Comparison of ENCODE assay signal across 9 cellular contexts in the genomic region with DNA sequence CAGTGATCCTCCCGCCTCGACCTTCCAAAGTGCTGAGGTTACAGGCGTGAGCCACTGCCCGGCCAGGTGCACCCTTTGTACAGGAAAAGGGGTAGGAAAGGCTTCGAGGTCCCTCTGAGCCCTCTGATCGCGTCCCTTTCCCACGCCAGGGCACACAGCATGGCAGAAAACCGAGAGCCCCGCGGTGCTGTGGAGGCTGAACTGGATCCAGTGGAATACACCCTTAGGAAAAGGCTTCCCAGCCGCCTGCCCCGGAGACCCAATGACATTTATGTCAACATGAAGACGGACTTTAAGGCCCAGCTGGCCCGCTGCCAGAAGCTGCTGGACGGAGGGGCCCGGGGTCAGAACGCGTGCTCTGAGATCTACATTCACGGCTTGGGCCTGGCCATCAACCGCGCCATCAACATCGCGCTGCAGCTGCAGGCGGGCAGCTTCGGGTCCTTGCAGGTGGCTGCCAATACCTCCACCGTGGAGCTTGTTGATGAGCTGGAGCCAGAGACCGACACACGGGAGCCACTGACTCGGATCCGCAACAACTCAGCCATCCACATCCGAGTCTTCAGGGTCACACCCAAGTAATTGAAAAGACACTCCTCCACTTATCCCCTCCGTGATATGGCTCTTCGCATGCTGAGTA. TPM values are rescaled to one million over a fixed set of nuclear protein-coding genes. Genes with fewer than 3 reads are reported as not detected.
DNase-seq lines count a peak whose midpoint lies in the region; ATAC-seq and TF ChIP-seq lines count a peak whose summit lies in the region.
"Had no signal": no experiment of that assay in that cellular context is flagged by ENCODE, and none has a peak within 500 bp of the region (broad histone marks: within the 10 kb centered on the region; RNA-seq: fewer than 3 reads in every experiment).

No MANE protein-coding gene starts in this region.

- peak overlapping the region in 4 of 5 donors; percentile 92 to 97 (median 94) for H3K27ac ChIP-seq in stomach

- intact Hi-C loops in stomach (cut with DNase I; ENCODE audit: low total_unique reads), result loop anchor here (10.0 kb wide), 1 partner anchor 148 kb away; a partner anchor contains a TSS

- no peak for TF ChIP-seq EP300 in stomach (IDR thresholded peaks at IDR 0.05)

- H3K9me3 ChIP-seq in iPS-15b (ENCODE audit: control insufficient read depth, insufficient read depth, low read length), result no peaks in the 10 kb centered on the region
- H3K9me3 ChIP-seq in stomach, result no peaks in the 10 kb centered on the region

- H3K4me3 Mint-ChIP-seq in activated T-helper 17 cell treated with anti-CD3 and anti-CD28 coated beads, Interleukin-2, amount 50 U/mL, for 72 hours, result peak overlapping the region; percentile 95

- TF ChIP-seq CTCF in stomach (IDR thresholded peaks at IDR 0.05), result no peak

- 6 to 30% (median 22%) methylated on average over 7 to 34 of the region's 34 CpGs for WGBS in stomach, 5 donors

- DNase-seq in NCI-H146 (lab: John Stamatoyannopoulos, UW), result peak; percentile 17
- DNase-seq in NCI-H146 treated with DMSO at 0.1 percent for 48 hours (lab: John Stamatoyannopoulos, UW; ENCODE audit: unreplicated experiment), result no peak
- peak; percentile 36 for DNase-seq in stomach
- DNase-seq in OCI-M1 (lab: John Stamatoyannopoulos, UW), result no peak
- no peak for DNase-seq in D341Med (ENCODE audit: low spot score)

- H3K4me3 ChIP-seq in iPS-15b (ENCODE audit: low read depth, low read length) (peak overlapping the region; percentile 97), stomach (peak overlapping the region; percentile 75 to 90 (median 84))

- H3K9me3 Mint-ChIP-seq in activated T-helper 17 cell treated with anti-CD3 and anti-CD28 coated beads, Interleukin-2, amount 50 U/mL, for 72 hours, result no peaks in the 10 kb centered on the region

- no peak for ATAC-seq in activated T-helper 17 cell treated with anti-CD3 and anti-CD28 coated beads, Interleukin-2, amount 50 U/mL, for 72 hours (replicated peaks)
- ATAC-seq in HG03095 (IDR thresholded peaks at IDR 0.05; ENCODE audit: unreplicated experiment), result no peak

- peak overlapping the region; percentile 76 for H3K9ac ChIP-seq in iPS-15b (ENCODE audit: low read depth, low read length)

- H3K4me1 ChIP-seq in iPS-15b (ENCODE audit: control insufficient read depth, insufficient read depth, low read length) (peaks cover 2% of the 10 kb centered on the region), stomach (peaks cover 13 to 29% (median 28%) of the 10 kb centered on the region in 4 donors)

- H3K36me3 ChIP-seq in iPS-15b (ENCODE audit: control insufficient read depth, insufficient read depth, low read length), result peaks cover 14% of the 10 kb centered on the region
- H3K36me3 ChIP-seq in stomach, result peaks cover 0 to 8% (median 5%) of the 10 kb centered on the region in 4 donors

- H3K27ac Mint-ChIP-seq in activated T-helper 17 cell treated with anti-CD3 and anti-CD28 coated beads, Interleukin-2, amount 50 U/mL, for 72 hours, result peak overlapping the region; percentile 96

- peaks cover 6% of the 10 kb centered on the region for H3K4me1 Mint-ChIP-seq in activated T-helper 17 cell treated with anti-CD3 and anti-CD28 coated beads, Interleukin-2, amount 50 U/mL, for 72 hours

- TF ChIP-seq POLR2A in stomach (IDR thresholded peaks at IDR 0.05), result no peak

- no peaks in the 10 kb centered on the region for H3K27me3 ChIP-seq in iPS-15b (ENCODE audit: control insufficient read depth, insufficient read depth, low read length)
- no peaks in the 10 kb centered on the region for H3K27me3 ChIP-seq in stomach

- peaks cover 34% of the 10 kb centered on the region for H3K36me3 Mint-ChIP-seq in activated T-helper 17 cell treated with anti-CD3 and anti-CD28 coated beads, Interleukin-2, amount 50 U/mL, for 72 hours (ENCODE audit: low read depth)

- no peaks in the 10 kb centered on the region for H3K27me3 Mint-ChIP-seq in activated T-helper 17 cell treated with anti-CD3 and anti-CD28 coated beads, Interleukin-2, amount 50 U/mL, for 72 hours

RNA-seq across cellular contexts. Expression of a gene that starts 0.9 kb away (rescaled TPM):
- total RNA-seq in activated T-helper 17 cell treated with anti-CD3 and anti-CD28 coated beads, Interleukin-2, amount 50 U/mL, for 72 hours, result 10 to 100 TPM; 29.6 to 68.9 TPM
- total RNA-seq in stomach, result 10 to 100 TPM in 4 of 5 donors, not detected in 1; 23.3 to 70.1 (median 38.3) TPM
- 10 to 100 TPM; 38.1 to 45.2 (median 39.0) TPM for polyA plus RNA-seq in stomach

RNA-seq across cellular contexts. Expression of a gene that starts 12.7 kb away (rescaled TPM):
- 10 to 100 TPM; 40.2 to 53.1 TPM for total RNA-seq in activated T-helper 17 cell treated with anti-CD3 and anti-CD28 coated beads, Interleukin-2, amount 50 U/mL, for 72 hours
- total RNA-seq in stomach, result 100 to 1,000 TPM in 1 of 5 donors, 10 to 100 TPM in 4; 27.9 to 127 (median 87.9) TPM
- polyA plus RNA-seq in stomach, result 10 to 100 TPM; 10.5 to 19.9 (median 19.7) TPM

RNA-seq across cellular contexts. Expression of a gene that starts 13.5 kb away (rescaled TPM):
- not detected for total RNA-seq in activated T-helper 17 cell treated with anti-CD3 and anti-CD28 coated beads, Interleukin-2, amount 50 U/mL, for 72 hours
- not detected for total RNA-seq in stomach
- polyA plus RNA-seq in stomach, result not detected
- total RNA-seq: T-helper 1 cell treated with Interleukin-12 subunit alpha and Interleukin-12 subunit beta and Interleukin-4 antibody, amounts not matched to agents 30 ng/mL and 1 ng/mL, for 36 hours had no signal

RNA-seq across cellular contexts. Expression of a gene that starts 26.6 kb away (rescaled TPM):
- total RNA-seq in activated T-helper 17 cell treated with anti-CD3 and anti-CD28 coated beads, Interleukin-2, amount 50 U/mL, for 72 hours, result not detected
- not detected for total RNA-seq in stomach
- not detected for polyA plus RNA-seq in stomach
- total RNA-seq: T-helper 1 cell treated with Interleukin-12 subunit alpha and Interleukin-12 subunit beta and Interleukin-4 antibody, amounts not matched to agents 30 ng/mL and 1 ng/mL, for 36 hours had no signal

RNA-seq across cellular contexts. Expression of a gene that starts 33.3 kb away (rescaled TPM):
- 100 to 1,000 TPM; 181 to 271 TPM for total RNA-seq in activated T-helper 17 cell treated with anti-CD3 and anti-CD28 coated beads, Interleukin-2, amount 50 U/mL, for 72 hours
- 100 to 1,000 TPM in 3 of 5 donors, 10 to 100 TPM in 2; 52.9 to 290 (median 152) TPM for total RNA-seq in stomach
- polyA plus RNA-seq in stomach, result 100 to 1,000 TPM; 147 to 219 (median 169) TPM

Comparison
In these comparisons a context has a peak if more than half of its experiments do, and no peak if none do; other contexts are left out.
1. DNase-seq: peak in NCI-H146 (single experiment) and stomach (single experiment); none in NCI-H146 treated with DMSO at 0.1 percent for 48 hours (single experiment), OCI-M1 (single experiment) and D341Med (single experiment).